ENCODE assay signal across 8 cellular contexts in genomic region chr16:27550582-27550920, GRCh38. TPM values are rescaled to one million over a fixed set of nuclear protein-coding genes. Genes with fewer than 3 reads are reported as not detected.
DNase-seq lines count a peak whose midpoint lies in the region; ATAC-seq and TF ChIP-seq lines count a peak whose summit lies in the region.

No MANE protein-coding gene starts in this region.

- peaks cover 0 to 2% of the 10 kb centered on the region in 2 donors for H3K36me3 ChIP-seq in left lung
- no peaks in the 10 kb centered on the region for H3K36me3 ChIP-seq in thoracic aorta

- DNase-seq in activated CD4-positive, alpha-beta T cell treated with anti-CD3 and anti-CD28 coated beads, Interleukin-2, amount 10 ng/mL, durations not matched to agents 24 days and 14 days, result no peak
- no peak for DNase-seq in activated CD4-positive, alpha-beta T cell treated with anti-CD3 and anti-CD28 coated beads for 4 hours
- no peak for DNase-seq in activated naive CD8-positive, alpha-beta T cell treated with anti-CD3 and anti-CD28 coated beads, Interleukin-2, amount 50 U/mL, for 24 hours
- DNase-seq in left lung, result no peak
- DNase-seq in thoracic aorta (ENCODE audit: low spot score), result no peak
- DNase-seq in DMS53 treated with DMSO at 0.1 percent for 48 hours (lab: John Stamatoyannopoulos, UW; ENCODE audit: unreplicated experiment), result no peak
- DNase-seq in posterior cingulate gyrus, result no peak

- no peaks in the 10 kb centered on the region for H3K9me3 Mint-ChIP-seq in activated CD4-positive, alpha-beta T cell treated with anti-CD3 and anti-CD28 coated beads, Interleukin-2, amount 10 ng/mL, durations not matched to agents 24 days and 14 days
- H3K9me3 Mint-ChIP-seq in activated naive CD8-positive, alpha-beta T cell treated with anti-CD3 and anti-CD28 coated beads, Interleukin-2, amount 50 U/mL, for 24 hours, result no peaks in the 10 kb centered on the region

- H3K4me3 ChIP-seq in left lung (peak overlapping the region; percentile 68 to 83), thoracic aorta (peak overlapping the region; percentile 84)

- peaks cover 16% of the 10 kb centered on the region for H3K36me3 Mint-ChIP-seq in activated CD4-positive, alpha-beta T cell treated with anti-CD3 and anti-CD28 coated beads, Interleukin-2, amount 10 ng/mL, durations not matched to agents 24 days and 14 days (ENCODE audit: low read depth)
- H3K36me3 Mint-ChIP-seq in activated naive CD8-positive, alpha-beta T cell treated with anti-CD3 and anti-CD28 coated beads, Interleukin-2, amount 50 U/mL, for 24 hours (ENCODE audit: low read depth), result peaks cover 7% of the 10 kb centered on the region

- peak overlapping the region; percentile 92 for H3K4me3 Mint-ChIP-seq in activated CD4-positive, alpha-beta T cell treated with anti-CD3 and anti-CD28 coated beads, Interleukin-2, amount 10 ng/mL, durations not matched to agents 24 days and 14 days
- peak overlapping the region; percentile 98 for H3K4me3 Mint-ChIP-seq in activated naive CD8-positive, alpha-beta T cell treated with anti-CD3 and anti-CD28 coated beads, Interleukin-2, amount 50 U/mL, for 24 hours

- peaks cover 33% of the 10 kb centered on the region for H3K4me1 Mint-ChIP-seq in activated CD4-positive, alpha-beta T cell treated with anti-CD3 and anti-CD28 coated beads, Interleukin-2, amount 10 ng/mL, durations not matched to agents 24 days and 14 days
- H3K4me1 Mint-ChIP-seq in activated naive CD8-positive, alpha-beta T cell treated with anti-CD3 and anti-CD28 coated beads, Interleukin-2, amount 50 U/mL, for 24 hours, result peaks cover 41% of the 10 kb centered on the region

- H3K9me3 ChIP-seq in left lung (no peaks in the 10 kb centered on the region), thoracic aorta (no peaks in the 10 kb centered on the region)

- peak overlapping the region; percentile 89 for H3K27ac Mint-ChIP-seq in activated CD4-positive, alpha-beta T cell treated with anti-CD3 and anti-CD28 coated beads, Interleukin-2, amount 10 ng/mL, durations not matched to agents 24 days and 14 days
- peak overlapping the region; percentile 90 for H3K27ac Mint-ChIP-seq in activated naive CD8-positive, alpha-beta T cell treated with anti-CD3 and anti-CD28 coated beads, Interleukin-2, amount 50 U/mL, for 24 hours

- TF ChIP-seq CTCF in left lung (IDR thresholded peaks at IDR 0.05) (no peak), thoracic aorta (IDR thresholded peaks at IDR 0.05) (no peak)

- H3K4me1 ChIP-seq in left lung, result peaks cover 17 to 36% of the 10 kb centered on the region in 2 donors
- peaks cover 21 to 27% of the 10 kb centered on the region in 2 donors for H3K4me1 ChIP-seq in thoracic aorta (ENCODE audit: control insufficient read depth in 1 of 2, low read depth in 2 of 2)

- no peaks in the 10 kb centered on the region for H3K27me3 ChIP-seq in left lung
- no peaks in the 10 kb centered on the region for H3K27me3 ChIP-seq in thoracic aorta (replicated peaks; ENCODE audit: insufficient read depth)

- H3K27me3 Mint-ChIP-seq in activated CD4-positive, alpha-beta T cell treated with anti-CD3 and anti-CD28 coated beads, Interleukin-2, amount 10 ng/mL, durations not matched to agents 24 days and 14 days, result peaks cover 1% of the 10 kb centered on the region
- no peaks in the 10 kb centered on the region for H3K27me3 Mint-ChIP-seq in activated naive CD8-positive, alpha-beta T cell treated with anti-CD3 and anti-CD28 coated beads, Interleukin-2, amount 50 U/mL, for 24 hours

- H3K27ac ChIP-seq in left lung (peak overlapping the region; percentile 47 to 95), thoracic aorta (peak overlapping the region; percentile 66 to 83)

- ATAC-seq in activated naive CD8-positive, alpha-beta T cell treated with anti-CD3 and anti-CD28 coated beads, Interleukin-2, amount 50 U/mL, for 24 hours, result no peak
- ATAC-seq in left lung, result no peak
- no peak for ATAC-seq in thoracic aorta (ENCODE audit: insufficient number of reproducible peaks, low FRiP score, low read depth)
- no peak for ATAC-seq in GM19324 (IDR thresholded peaks at IDR 0.05; ENCODE audit: low FRiP score, unreplicated experiment)

- intact Hi-C loops in activated CD4-positive, alpha-beta T cell treated with anti-CD3 and anti-CD28 coated beads, Interleukin-2, amount 10 ng/mL, durations not matched to agents 24 days and 14 days (cut with micrococcal nuclease), result loop anchor here (1.0 kb wide), 1 partner anchor 28 kb away; no protein-coding TSS in a partner anchor
- intact Hi-C loops in left lung (cut with DNase I) (no loop called here), posterior cingulate gyrus (cut with DNase I) (no loop called here)

RNA-seq across cellular contexts. Expression of gene KATNIP, which starts 0.6 kb away (rescaled TPM):
- 17.5 and 18.0 TPM in 2 replicates for total RNA-seq in activated CD4-positive, alpha-beta T cell treated with anti-CD3 and anti-CD28 coated beads, Interleukin-2, amount 10 ng/mL, durations not matched to agents 24 days and 14 days
- total RNA-seq in left lung, result 10 to 100 TPM; 23.4 to 29.2 TPM
- 10 to 100 TPM; 16.0 to 23.7 TPM for total RNA-seq in thoracic aorta

RNA-seq across cellular contexts. Expression of gene GTF3C1, which starts 0.8 kb away (rescaled TPM):
- 54.3 and 56.5 TPM in 2 replicates for total RNA-seq in activated CD4-positive, alpha-beta T cell treated with anti-CD3 and anti-CD28 coated beads, Interleukin-2, amount 10 ng/mL, durations not matched to agents 24 days and 14 days
- total RNA-seq in left lung (10 to 100 TPM; 61.5 to 63.4 TPM), thoracic aorta (10 to 100 TPM; 51.9 to 83.2 TPM)
